In the genomic region with DNA sequence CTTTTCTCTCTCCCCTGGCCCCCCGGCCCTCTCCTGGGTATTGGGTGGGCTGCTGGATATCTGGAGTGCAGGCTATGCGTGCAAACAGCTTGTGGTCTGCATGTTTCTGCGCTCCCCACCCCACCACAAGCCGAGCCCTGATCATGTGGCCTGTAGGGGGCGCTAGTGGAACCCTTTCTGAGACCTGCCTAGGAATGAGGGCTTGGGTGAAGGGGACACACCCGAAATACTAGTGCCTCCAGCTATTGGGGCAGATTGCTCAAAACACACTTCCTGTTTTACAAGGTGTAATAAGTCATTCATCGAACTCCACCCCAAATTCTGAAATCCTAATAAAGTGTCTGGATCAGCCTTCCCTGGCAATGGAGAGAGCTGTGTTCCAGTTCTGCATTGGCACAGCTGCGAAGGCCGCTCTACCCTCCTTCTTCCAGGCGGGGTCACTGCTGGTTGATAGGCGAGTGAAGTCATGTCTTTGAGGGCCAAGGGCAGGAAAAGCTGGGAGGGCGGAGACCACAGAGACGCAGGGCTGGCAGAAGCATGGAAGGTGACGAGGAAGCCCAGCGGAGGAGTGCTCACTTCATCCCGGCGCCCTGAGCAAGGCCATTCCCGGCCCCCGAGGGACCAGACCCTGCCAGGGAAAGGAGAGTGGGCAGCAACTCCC, we compare ENCODE assay signal across 9 cellular contexts. TPM values are rescaled to one million over a fixed set of nuclear protein-coding genes. Genes with fewer than 3 reads are reported as not detected.
A peak's percentile ranks its signal among the peaks of the same experiment; 100 is the strongest.
DNase-seq lines count a peak whose midpoint lies in the region; ATAC-seq and TF ChIP-seq lines count a peak whose summit lies in the region.
"Had no signal": no experiment of that assay in that cellular context is flagged by ENCODE, and none has a peak within 500 bp of the region (broad histone marks: within the 10 kb centered on the region; RNA-seq: fewer than 3 reads in every experiment).

No MANE protein-coding gene starts in this region.

- no peak overlapping the region for H2BK5ac ChIP-seq in mesendoderm (ENCODE audit: low read length)

- H3K36me3 ChIP-seq in DND-41 (ENCODE audit: insufficient read depth, low read length) (no peaks in the 10 kb centered on the region), mammary epithelial cell (ENCODE audit: insufficient read depth, low read length) (no peaks in the 10 kb centered on the region), mesendoderm (ENCODE audit: control insufficient read depth, insufficient read depth, low read length) (no peaks in the 10 kb centered on the region)

- H3K56ac ChIP-seq in mesendoderm (ENCODE audit: low read length) = no peak overlapping the region

- no peak overlapping the region for H4K5ac ChIP-seq in mesendoderm (ENCODE audit: low read length)

- no peak overlapping the region for H3K9ac ChIP-seq in DND-41 (ENCODE audit: low read depth, low read length)
- no peak overlapping the region for H3K9ac ChIP-seq in mammary epithelial cell (ENCODE audit: insufficient read depth, low read length)
- no peak overlapping the region for H3K9ac ChIP-seq in mesendoderm (ENCODE audit: low read length)

- H3K9me3 ChIP-seq in DND-41 (ENCODE audit: insufficient read depth, low read length, severe bottlenecking) = no peaks in the 10 kb centered on the region
- H3K9me3 ChIP-seq in mammary epithelial cell (replicated peaks; ENCODE audit: insufficient read depth, low read length) = no peaks in the 10 kb centered on the region

- H3K27me3 ChIP-seq in DND-41 (ENCODE audit: insufficient read depth, low read length, poor library complexity) (peaks cover 6% of the 10 kb centered on the region), mammary epithelial cell (ENCODE audit: insufficient read depth, low read length) (no peaks in the 10 kb centered on the region), mesendoderm (ENCODE audit: insufficient read depth, low read length, poor library complexity) (no peaks in the 10 kb centered on the region)

- no peak overlapping the region for H3K18ac ChIP-seq in mesendoderm (ENCODE audit: low read length)

- H2BK120ac ChIP-seq in mesendoderm (ENCODE audit: low read depth, low read length) = no peak overlapping the region

- no peaks in the 10 kb centered on the region for H4K20me1 ChIP-seq in DND-41 (ENCODE audit: insufficient read depth, low read length)
- H4K20me1 ChIP-seq in mammary epithelial cell (ENCODE audit: insufficient read depth, low read length) = no peaks in the 10 kb centered on the region

- no peak overlapping the region for H2BK15ac ChIP-seq in mesendoderm (replicated peaks; ENCODE audit: low read depth)

- no peaks in the 10 kb centered on the region for H3K79me1 ChIP-seq in mesendoderm (ENCODE audit: low read length)

- 78% methylated on average over 15 of the region's 19 CpGs for WGBS in mammary epithelial cell (ENCODE audit: low coverage, missing lambda C conversion rate)
- WGBS in mesendoderm (ENCODE audit: extremely low coverage, insufficient coverage, low lambda C conversion rate) = no CpG with 5 or more reads among the region's 19 CpGs

- H3K79me2 ChIP-seq in DND-41 (ENCODE audit: insufficient read depth, low read length) = no peaks in the 10 kb centered on the region
- no peaks in the 10 kb centered on the region for H3K79me2 ChIP-seq in mammary epithelial cell (ENCODE audit: insufficient read depth, low read length)
- H3K79me2 ChIP-seq in mesendoderm (ENCODE audit: control insufficient read depth, insufficient read depth, low read length) = no peaks in the 10 kb centered on the region

- CTCF ChIA-PET in mammary epithelial cell (lab: Charles Lee; ENCODE audit: low non-redundant PET) = interaction anchor here (0.6 to 0.7 kb wide), 2 partner anchors 34 to 123 kb away, joined by 3 read pairs; no protein-coding TSS in a partner anchor

- H2AFZ ChIP-seq in DND-41 (ENCODE audit: low read depth, low read length) (no peak overlapping the region), mammary epithelial cell (ENCODE audit: low read depth, low read length) (no peak overlapping the region)

- H3K23ac ChIP-seq in mesendoderm (ENCODE audit: low read length) = no peak overlapping the region

- no peak overlapping the region for H3K4me3 ChIP-seq in DND-41 (ENCODE audit: low read depth in 1 of 2, low read length in 2 of 2)
- no peak overlapping the region for H3K4me3 ChIP-seq in mammary epithelial cell (replicated peaks in 1 of 3; ENCODE audit: insufficient read depth in 1 of 3, low read depth in 2 of 3, low read length in 3 of 3)
- no peak overlapping the region for H3K4me3 ChIP-seq in mesendoderm (ENCODE audit: low read length)

- dilution Hi-C loops in mammary epithelial cell (cut with HindIII; ENCODE audit: low sequenced_read_pairs) = no loop called here

- H2AK5ac ChIP-seq in mesendoderm (ENCODE audit: low read length) = no peak overlapping the region

- peak; percentile 74 for TF ChIP-seq CTCF in DND-41 (IDR thresholded peaks at IDR 0.05; ENCODE audit: borderline replicate concordance, extremely low read depth, low read length, poor library complexity, severe bottlenecking)
- peak; percentile 68 to 71 for TF ChIP-seq CTCF in mammary epithelial cell (conservative IDR thresholded peaks at IDR 0.05 in 1 of 2, IDR thresholded peaks at IDR 0.05 in 1 of 2; ENCODE audit: extremely low read depth in 1 of 2, insufficient read depth in 1 of 2, low read depth in 1 of 2, low read length in 2 of 2)

- H3K4me2 ChIP-seq in DND-41 (ENCODE audit: insufficient read depth, low read length) = no peak overlapping the region
- no peak overlapping the region for H3K4me2 ChIP-seq in mammary epithelial cell (ENCODE audit: insufficient read depth, low read depth, low read length)
- no peak overlapping the region for H3K4me2 ChIP-seq in mesendoderm (ENCODE audit: low read length)

- H3K4ac ChIP-seq in mesendoderm (ENCODE audit: low read depth, low read length) = no peak overlapping the region

- H3K27ac ChIP-seq in DND-41 (ENCODE audit: low read length) (no peak overlapping the region), mammary epithelial cell (ENCODE audit: insufficient read depth, low read depth, low read length) (no peak overlapping the region), mesendoderm (ENCODE audit: low read depth, low read length) (no peak overlapping the region)

- in situ Hi-C loops in mammary epithelial cell (cut with MboI; ENCODE audit: low sequenced_read_pairs in 2 of 2) = loop anchor here (5.0 kb wide), 1 partner anchor 34 kb away; no protein-coding TSS in a partner anchor

- H3K4me1 ChIP-seq in DND-41 (ENCODE audit: insufficient read depth, low read length) = no peaks in the 10 kb centered on the region
- H3K4me1 ChIP-seq in mammary epithelial cell (ENCODE audit: insufficient read depth, low read length) = peaks cover 6% of the 10 kb centered on the region
- no peaks in the 10 kb centered on the region for H3K4me1 ChIP-seq in mesendoderm (ENCODE audit: control insufficient read depth, low read depth, low read length)

- peak; percentile 42 for DNase-seq in DND-41
- peak; percentile 49 for DNase-seq in MV-4-11 (lab: John Stamatoyannopoulos, UW)
- DNase-seq in mammary epithelial cell = peak; percentile 37
- DNase-seq in mesendoderm = peak; percentile 72
- DNase-seq in amygdala (lab: John Stamatoyannopoulos, UW) = no peak
- DNase-seq in amniotic stem cell (lab: John Stamatoyannopoulos, UW) = no peak

- ATAC-seq in DND-41 (ENCODE audit: insufficient read depth, low read depth) (peak; percentile 68), GM21390 (IDR thresholded peaks at IDR 0.05; ENCODE audit: unreplicated experiment) (no peak), GM19324 (IDR thresholded peaks at IDR 0.05; ENCODE audit: low FRiP score, unreplicated experiment) (no peak)

- intact Hi-C loops in mammary epithelial cell (cut with micrococcal nuclease) = no loop called here

- BruUV-seq in mammary epithelial cell (replicated peaks; lab: Mats Ljungman, UMichigan) = no TSS peak

- H4K8ac ChIP-seq in mesendoderm (ENCODE audit: low read depth, low read length) = no peak overlapping the region

RNA-seq across cellular contexts. Expression of gene PRRT4, which starts 19.8 kb away (rescaled TPM):
- total RNA-seq in mammary epithelial cell = under 1 TPM; 0.17 to 0.47 TPM
- 0.26 TPM for polyA plus RNA-seq in mammary epithelial cell
- polyA minus RNA-seq in mammary epithelial cell = not detected
- polyA plus RNA-seq in mesendoderm (2013, experiment 1 of 2) = 0.22 TPM
- polyA plus RNA-seq in mesendoderm (2013, experiment 2 of 2) = 0.22 TPM
- total RNA-seq: dermis microvascular lymphatic vessel endothelial cell had no signal

RNA-seq across cellular contexts. Expression of gene IMPDH1, which starts 28.5 kb away (rescaled TPM):
- total RNA-seq in mammary epithelial cell = 10 to 100 TPM; 50.5 to 92.3 TPM
- polyA plus RNA-seq in mammary epithelial cell = 70.6 TPM
- 144 TPM for polyA minus RNA-seq in mammary epithelial cell
- 20.1 TPM for polyA plus RNA-seq in mesendoderm (2013, experiment 1 of 2)
- 19.7 TPM for polyA plus RNA-seq in mesendoderm (2013, experiment 2 of 2)

RNA-seq across cellular contexts. Expression of gene RBM28, which starts 37.6 kb away (rescaled TPM):
- total RNA-seq in mammary epithelial cell = 10 to 100 TPM; 10.7 to 46.9 TPM
- 20.8 TPM for polyA plus RNA-seq in mammary epithelial cell
- polyA minus RNA-seq in mammary epithelial cell = 6.0 TPM
- 49.4 TPM for polyA plus RNA-seq in mesendoderm (2013, experiment 1 of 2)
- 48.4 TPM for polyA plus RNA-seq in mesendoderm (2013, experiment 2 of 2)

Comparison
In these comparisons a context has a peak if more than half of its experiments do, and no peak if none do; other contexts are left out.
1. DNase-seq: peak in DND-41 (single experiment), MV-4-11 (single experiment), mammary epithelial cell (single experiment) and mesendoderm (single experiment); none in amygdala (0 of 56) and amniotic stem cell (single experiment).